2 cellular contexts compared by ENCODE assay signal in the genomic region with DNA sequence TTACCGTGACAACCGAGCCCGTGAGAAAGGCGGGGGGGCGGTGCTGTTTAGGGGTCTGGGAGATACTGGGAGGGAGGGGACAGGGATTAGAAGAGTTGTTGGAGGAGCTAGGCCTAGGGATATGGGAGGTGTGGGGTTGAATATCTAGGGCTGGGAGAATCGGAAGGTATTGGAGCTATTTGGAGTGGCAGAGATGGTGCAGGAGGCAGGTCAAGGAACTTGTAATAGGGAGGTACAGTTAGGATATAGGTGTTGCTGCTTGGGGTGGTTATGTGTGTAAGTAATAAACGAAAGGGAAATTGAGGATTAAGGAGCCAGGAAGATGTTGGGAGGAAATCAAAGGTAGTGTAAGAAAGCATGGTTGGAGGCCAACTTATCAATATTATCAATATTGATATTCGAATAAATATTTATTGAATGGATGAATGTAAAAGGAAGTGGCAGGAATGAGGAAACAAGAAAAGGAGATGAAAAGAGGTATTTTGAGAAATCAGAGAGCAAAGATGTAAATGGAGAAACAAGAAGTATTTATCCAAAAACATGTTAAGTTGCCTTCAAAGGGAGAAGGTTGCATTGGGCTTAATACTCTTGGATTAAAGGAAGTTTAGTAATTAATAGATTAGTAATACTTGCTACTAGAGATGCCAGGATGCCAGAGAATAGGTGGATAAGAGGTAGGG.
TF ChIP-seq lines count a peak whose summit lies in the region.

No MANE protein-coding gene starts in this region.

TF ChIP-seq in H1, 55 proteins besides CTCF, POLR2A, EP300 and RAD21:
- TF ChIP-seq KDM4A (IDR thresholded peaks at IDR 0.05; ENCODE audit: low read depth, low read length, severe bottlenecking) = no peak
- no peak for TF ChIP-seq ASH2L (IDR thresholded peaks at IDR 0.05; ENCODE audit: low read length)
- no peak for TF ChIP-seq KDM1A (IDR thresholded peaks at IDR 0.05; ENCODE audit: borderline replicate concordance, low read length)
- no peak for TF ChIP-seq NANOG (IDR thresholded peaks at IDR 0.05; ENCODE audit: insufficient read depth, low read depth, low read length, poor library complexity, severe bottlenecking)
TF ChIP-seq in H1: peak in this region for 0.

TF ChIP-seq in neural cell, 6 proteins besides CTCF, POLR2A, EP300 and RAD21:
- TF ChIP-seq POLR2AphosphoS5 (IDR thresholded peaks at IDR 0.05) (peak; percentile 2), MXI1 (conservative IDR thresholded peaks at IDR 0.05; ENCODE audit: poor library complexity, severe bottlenecking) (no peak)
